Comparison of ENCODE assay signal across 8 cellular contexts in genomic region chr5:172453206-172453985, GRCh38. TPM values are rescaled to one million over a fixed set of nuclear protein-coding genes. Genes with fewer than 3 reads are reported as not detected.
DNase-seq lines count a peak whose midpoint lies in the region; ATAC-seq and TF ChIP-seq lines count a peak whose summit lies in the region.

No MANE protein-coding gene starts in this region.

- peak overlapping the region; percentile 91 for H3K4me3 Mint-ChIP-seq in MCF 10A (ENCODE audit: unreplicated experiment)
- peak overlapping the region; percentile 79 for H3K4me3 Mint-ChIP-seq in stimulated activated memory B cell treated with anti-CD40 and anti-IgM and Interleukin-4, amounts not matched to agents 10 μg/mL and 1 μg/mL and 100 μg/mL, for 72 hours

- POLR2A ChIA-PET in MCF 10A (lab: Yijun Ruan, JAX): interaction anchor here (0.6 to 7.4 kb wide), 28 partner anchors 8 to 875 kb away, joined by 3 to 305 read pairs (median 4); partner anchors contain the start of genes DUSP1, FBXW11 and STC2

- no peak for ATAC-seq in stimulated activated memory B cell treated with anti-CD40 and anti-IgM and Interleukin-4, amounts not matched to agents 10 μg/mL and 1 μg/mL and 100 μg/mL, for 72 hours
- no peak for ATAC-seq in HG02610 (IDR thresholded peaks at IDR 0.05; ENCODE audit: unreplicated experiment)
- ATAC-seq in activated CD4-positive, CD25-positive, alpha-beta regulatory T cell treated with anti-CD3 and anti-CD28 coated beads, Interleukin-2, amount 50 U/mL, for 24 hours: no peak

- H3K27me3 Mint-ChIP-seq in MCF 10A (ENCODE audit: insufficient read depth, unreplicated experiment): no peaks in the 10 kb centered on the region
- H3K27me3 Mint-ChIP-seq in stimulated activated memory B cell treated with anti-CD40 and anti-IgM and Interleukin-4, amounts not matched to agents 10 μg/mL and 1 μg/mL and 100 μg/mL, for 72 hours: peaks cover 89% of the 10 kb centered on the region

- BruUV-seq in MCF 10A (replicated peaks; lab: Mats Ljungman, UMichigan): TSS peak; percentile 47

- peaks cover 22% of the 10 kb centered on the region for H3K36me3 Mint-ChIP-seq in MCF 10A (ENCODE audit: insufficient read depth, unreplicated experiment)
- H3K36me3 Mint-ChIP-seq in stimulated activated memory B cell treated with anti-CD40 and anti-IgM and Interleukin-4, amounts not matched to agents 10 μg/mL and 1 μg/mL and 100 μg/mL, for 72 hours: no peaks in the 10 kb centered on the region

- H3K4me1 Mint-ChIP-seq in MCF 10A (ENCODE audit: insufficient read depth, unreplicated experiment): peaks cover 44% of the 10 kb centered on the region
- peaks cover 18% of the 10 kb centered on the region for H3K4me1 Mint-ChIP-seq in stimulated activated memory B cell treated with anti-CD40 and anti-IgM and Interleukin-4, amounts not matched to agents 10 μg/mL and 1 μg/mL and 100 μg/mL, for 72 hours

- no peaks in the 10 kb centered on the region for H3K9me3 Mint-ChIP-seq in MCF 10A (ENCODE audit: unreplicated experiment)
- peaks cover 3% of the 10 kb centered on the region for H3K9me3 Mint-ChIP-seq in stimulated activated memory B cell treated with anti-CD40 and anti-IgM and Interleukin-4, amounts not matched to agents 10 μg/mL and 1 μg/mL and 100 μg/mL, for 72 hours

- intact Hi-C loops in MCF 10A (cut with micrococcal nuclease): loop anchor here (1.0 to 5.0 kb wide), 4 partner anchors 35 to 266 kb away; partner anchors contain the start of gene STK10

- H3K27ac Mint-ChIP-seq in MCF 10A (ENCODE audit: low read depth, unreplicated experiment): peak overlapping the region; percentile 90
- no peak overlapping the region for H3K27ac Mint-ChIP-seq in stimulated activated memory B cell treated with anti-CD40 and anti-IgM and Interleukin-4, amounts not matched to agents 10 μg/mL and 1 μg/mL and 100 μg/mL, for 72 hours

- peak; percentile 85 for DNase-seq in Daoy (ENCODE audit: low read depth)
- peak; percentile 27 for DNase-seq in NCI-H1694 (lab: John Stamatoyannopoulos, UW)
- DNase-seq in MCF 10A (ENCODE audit: unreplicated experiment): peak; percentile 53
- DNase-seq in islet precursor cell: peak; percentile 88
- no peak for DNase-seq in cerebellar nuclear complex (lab: John Stamatoyannopoulos, UW)

- peak; percentile 50 for TF ChIP-seq CTCF in MCF 10A (IDR thresholded peaks at IDR 0.05; ENCODE audit: unreplicated experiment)

- CTCF ChIA-PET in MCF 10A (lab: Yijun Ruan, JAX): interaction anchor here (0.6 to 5.4 kb wide), 25 partner anchors 9 to 532 kb away, joined by 3 to 147 read pairs (median 4); no protein-coding TSS in a partner anchor

RNA-seq across cellular contexts. Expression of gene SH3PXD2B, which starts 0.9 kb away (rescaled TPM):
- total RNA-seq in Daoy (2014; rRNA removed; shearing (Covaris generic)): 10.9 and 13.7 TPM in 2 replicates
- 34.1 and 42.3 TPM in 2 replicates for total RNA-seq in MCF 10A (2022)

Comparison
In these comparisons a context has a peak if more than half of its experiments do, and no peak if none do; other contexts are left out.
1. DNase-seq: peak in Daoy (single experiment), NCI-H1694 (single experiment), MCF 10A (single experiment) and islet precursor cell (single experiment); none in cerebellar nuclear complex (0 of 2).